ENCODE assay signal across 18 cellular contexts in the genomic region with DNA sequence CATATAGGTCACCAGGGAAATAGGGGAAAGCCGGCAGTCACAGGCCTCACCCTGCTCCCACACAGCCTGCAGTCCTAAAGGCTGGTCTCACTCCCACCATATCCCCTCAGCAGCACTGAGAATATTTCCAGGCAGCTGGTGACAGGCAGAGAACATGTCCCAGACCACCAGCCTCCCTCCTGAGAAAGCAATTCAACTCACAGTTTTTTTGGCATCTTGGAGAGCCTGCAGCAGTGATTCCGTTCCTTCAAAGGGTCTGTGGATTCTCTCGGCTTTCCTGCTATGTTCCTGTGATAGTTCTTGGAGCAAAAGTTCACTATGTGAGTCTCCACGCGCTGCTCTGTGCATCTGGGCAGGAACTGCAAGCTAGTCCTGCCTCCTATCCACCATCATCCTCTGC.
"Had no signal": no experiment of that assay in that cellular context is flagged by ENCODE, and none has a peak within 500 bp of the region (broad histone marks: within the 10 kb centered on the region; RNA-seq: fewer than 3 reads in every experiment).

No MANE protein-coding gene starts in this region.

- H3K4me1 ChIP-seq: left lung, upper lobe of left lung had no signal

- DNase-seq: activated B cell treated with CpG ODN at 0.5 μM for 24 hours; activated CD4-positive, alpha-beta memory T cell treated with anti-CD3 and anti-CD28 coated beads for 36 hours; activated CD4-positive, alpha-beta T cell treated with anti-CD3 and anti-CD28 coated beads for 4 hours; activated CD8-positive, alpha-beta memory T cell treated with anti-CD3 and anti-CD28 coated beads, Interleukin-2, amount 10 ng/mL, durations not matched to agents 7 days and 5 days; body of pancreas; caudate nucleus; endodermal cell; foreskin melanocyte; kidney; left lung; mammary epithelial cell; mucosa of descending colon; naive thymus-derived CD8-positive, alpha-beta T cell; stimulated activated naive CD8-positive, alpha-beta T cell treated with anti-CD3 and anti-CD28 coated beads, Interleukin-15, Interleukin-2, amounts not matched to agents 100 U/mL and 50 U/mL, for 24 hours; T-cell; upper lobe of left lung had no signal

- H3K4me3 ChIP-seq: body of pancreas, left lung, mucosa of descending colon, upper lobe of left lung had no signal

- ATAC-seq: activated CD8-positive, alpha-beta memory T cell treated with anti-CD3 and anti-CD28 coated beads, Interleukin-2, amount 10 ng/mL, durations not matched to agents 7 days and 5 days; mucosa of descending colon; naive thymus-derived CD8-positive, alpha-beta T cell; stimulated activated naive CD8-positive, alpha-beta T cell treated with anti-CD3 and anti-CD28 coated beads, Interleukin-15, Interleukin-2, amounts not matched to agents 100 U/mL and 50 U/mL, for 24 hours; T-cell had no signal

- H3K27me3 ChIP-seq: body of pancreas, left lung, neutrophil, upper lobe of left lung had no signal

- H3K36me3 Mint-ChIP-seq: activated CD4-positive, alpha-beta memory T cell treated with anti-CD3 and anti-CD28 coated beads for 36 hours; activated CD8-positive, alpha-beta memory T cell treated with anti-CD3 and anti-CD28 coated beads, Interleukin-2, amount 10 ng/mL, durations not matched to agents 7 days and 5 days; activated naive CD8-positive, alpha-beta T cell; T-cell had no signal

- H3K9me3 Mint-ChIP-seq: T-cell had no signal

- H3K4me1 Mint-ChIP-seq: activated B cell treated with CpG ODN at 0.5 μM for 24 hours; activated CD8-positive, alpha-beta memory T cell treated with anti-CD3 and anti-CD28 coated beads, Interleukin-2, amount 10 ng/mL, durations not matched to agents 7 days and 5 days; endodermal cell; T-cell had no signal

- H3K27me3 Mint-ChIP-seq: activated B cell treated with CpG ODN at 0.5 μM for 24 hours; activated CD4-positive, alpha-beta memory T cell treated with anti-CD3 and anti-CD28 coated beads for 36 hours; activated CD8-positive, alpha-beta memory T cell treated with anti-CD3 and anti-CD28 coated beads, Interleukin-2, amount 10 ng/mL, durations not matched to agents 7 days and 5 days had no signal

- H3K27ac ChIP-seq: body of pancreas, left lung, neutrophil, upper lobe of left lung had no signal

- H3K36me3 ChIP-seq: left lung, neutrophil, upper lobe of left lung had no signal

- H3K4me3 Mint-ChIP-seq: activated B cell treated with CpG ODN at 0.5 μM for 24 hours; activated CD4-positive, alpha-beta memory T cell treated with anti-CD3 and anti-CD28 coated beads for 36 hours; activated CD8-positive, alpha-beta memory T cell treated with anti-CD3 and anti-CD28 coated beads, Interleukin-2, amount 10 ng/mL, durations not matched to agents 7 days and 5 days; activated naive CD8-positive, alpha-beta T cell; endodermal cell; naive thymus-derived CD8-positive, alpha-beta T cell; T-cell had no signal

- H3K9me3 ChIP-seq: body of pancreas, mucosa of descending colon, neutrophil, upper lobe of left lung had no signal

- H3K27ac Mint-ChIP-seq: activated B cell treated with CpG ODN at 0.5 μM for 24 hours; activated CD4-positive, alpha-beta memory T cell treated with anti-CD3 and anti-CD28 coated beads for 36 hours; activated CD8-positive, alpha-beta memory T cell treated with anti-CD3 and anti-CD28 coated beads, Interleukin-2, amount 10 ng/mL, durations not matched to agents 7 days and 5 days; activated naive CD8-positive, alpha-beta T cell; endodermal cell; T-cell had no signal
